In the genomic region with DNA sequence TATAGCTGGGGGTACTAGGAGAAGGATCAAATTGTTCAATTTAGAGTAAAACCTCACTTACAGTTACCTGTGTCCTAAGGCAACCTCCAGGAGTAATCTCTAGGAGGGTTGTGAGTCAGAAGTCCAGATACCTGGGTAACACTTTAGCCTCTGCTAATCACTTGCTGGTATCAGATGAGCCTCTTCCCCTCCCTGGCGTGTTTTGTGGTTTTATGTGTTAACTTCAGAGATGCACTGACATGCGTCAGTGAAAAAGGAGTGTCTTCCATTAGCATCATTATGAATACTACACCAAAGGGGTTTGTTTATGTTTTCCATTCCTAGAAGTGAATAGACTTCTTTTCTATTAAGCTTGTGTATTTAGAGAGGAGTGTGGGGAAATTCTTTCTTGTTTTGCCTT, we compare ENCODE assay signal across 1 cellular context.
TF ChIP-seq lines count a peak whose summit lies in the region.

No MANE protein-coding gene starts in this region.

TF ChIP-seq in GM12878, 131 proteins besides CTCF, POLR2A, EP300 and RAD21 (continued from another document):
- TF ChIP-seq, protein P1, sequence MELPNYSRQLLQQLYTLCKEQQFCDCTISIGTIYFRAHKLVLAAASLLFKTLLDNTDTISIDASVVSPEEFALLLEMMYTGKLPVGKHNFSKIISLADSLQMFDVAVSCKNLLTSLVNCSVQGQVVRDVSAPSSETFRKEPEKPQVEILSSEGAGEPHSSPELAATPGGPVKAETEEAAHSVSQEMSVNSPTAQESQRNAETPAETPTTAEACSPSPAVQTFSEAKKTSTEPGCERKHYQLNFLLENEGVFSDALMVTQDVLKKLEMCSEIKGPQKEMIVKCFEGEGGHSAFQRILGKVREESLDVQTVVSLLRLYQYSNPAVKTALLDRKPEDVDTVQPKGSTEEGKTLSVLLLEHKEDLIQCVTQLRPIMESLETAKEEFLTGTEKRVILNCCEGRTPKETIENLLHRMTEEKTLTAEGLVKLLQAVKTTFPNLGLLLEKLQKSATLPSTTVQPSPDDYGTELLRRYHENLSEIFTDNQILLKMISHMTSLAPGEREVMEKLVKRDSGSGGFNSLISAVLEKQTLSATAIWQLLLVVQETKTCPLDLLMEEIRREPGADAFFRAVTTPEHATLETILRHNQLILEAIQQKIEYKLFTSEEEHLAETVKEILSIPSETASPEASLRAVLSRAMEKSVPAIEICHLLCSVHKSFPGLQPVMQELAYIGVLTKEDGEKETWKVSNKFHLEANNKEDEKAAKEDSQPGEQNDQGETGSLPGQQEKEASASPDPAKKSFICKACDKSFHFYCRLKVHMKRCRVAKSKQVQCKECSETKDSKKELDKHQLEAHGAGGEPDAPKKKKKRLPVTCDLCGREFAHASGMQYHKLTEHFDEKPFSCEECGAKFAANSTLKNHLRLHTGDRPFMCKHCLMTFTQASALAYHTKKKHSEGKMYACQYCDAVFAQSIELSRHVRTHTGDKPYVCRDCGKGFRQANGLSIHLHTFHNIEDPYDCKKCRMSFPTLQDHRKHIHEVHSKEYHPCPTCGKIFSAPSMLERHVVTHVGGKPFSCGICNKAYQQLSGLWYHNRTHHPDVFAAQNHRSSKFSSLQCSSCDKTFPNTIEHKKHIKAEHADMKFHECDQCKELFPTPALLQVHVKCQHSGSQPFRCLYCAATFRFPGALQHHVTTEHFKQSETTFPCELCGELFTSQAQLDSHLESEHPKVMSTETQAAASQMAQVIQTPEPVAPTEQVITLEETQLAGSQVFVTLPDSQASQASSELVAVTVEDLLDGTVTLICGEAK (IDR thresholded peaks at IDR 0.05; ENCODE audit: borderline replicate concordance), result no peak
